8 cellular contexts compared by ENCODE assay signal in the genomic region with DNA sequence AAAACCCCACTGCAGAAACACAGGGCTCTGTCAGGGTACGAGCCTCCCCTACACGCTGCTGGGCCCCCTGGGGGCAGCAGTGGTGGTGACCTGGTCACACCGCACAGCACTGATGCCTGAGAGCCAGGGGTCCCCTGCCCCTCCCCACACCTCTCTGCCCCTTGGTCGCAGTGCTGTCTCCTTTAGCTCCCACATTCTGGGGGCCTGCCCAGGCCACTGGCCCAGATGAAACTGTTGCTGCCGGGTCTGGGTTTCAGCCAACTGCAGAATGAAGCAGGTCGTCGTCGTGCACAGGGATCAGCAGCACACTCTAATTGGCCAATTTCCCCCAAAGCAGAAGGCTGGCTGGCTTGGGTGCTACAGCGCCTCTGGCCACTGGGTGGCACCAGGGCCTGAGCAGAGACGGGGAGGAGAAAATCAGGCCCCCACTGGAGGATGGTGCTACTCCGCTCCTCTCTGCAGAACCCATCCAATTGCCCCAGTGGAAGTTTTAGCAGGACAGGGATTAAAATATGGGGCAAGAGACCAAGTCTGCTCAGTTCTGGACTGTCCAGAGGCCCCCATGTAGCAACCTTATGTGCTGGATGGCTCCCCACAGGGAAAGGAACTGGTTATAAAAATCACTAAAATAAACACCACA. TPM values are rescaled to one million over a fixed set of nuclear protein-coding genes. Genes with fewer than 3 reads are reported as not detected.
DNase-seq lines count a peak whose midpoint lies in the region; ATAC-seq and TF ChIP-seq lines count a peak whose summit lies in the region.

No MANE protein-coding gene starts in this region.

- H3K27me3 ChIP-seq in smooth muscle cell (ENCODE audit: low read depth), result no peaks in the 10 kb centered on the region

- TF ChIP-seq CTCF in GM12874 (IDR thresholded peaks at IDR 0.05; ENCODE audit: insufficient read depth, low read depth, low read length), result peak; percentile 97
- peak; percentile 95 for TF ChIP-seq CTCF in VCaP (conservative IDR thresholded peaks at IDR 0.05)
- peak; percentile 75 for TF ChIP-seq CTCF in MCF 10A (IDR thresholded peaks at IDR 0.05; ENCODE audit: unreplicated experiment)
- TF ChIP-seq CTCF in smooth muscle cell (IDR thresholded peaks at IDR 0.05; ENCODE audit: borderline replicate concordance, insufficient read depth, poor library complexity, severe bottlenecking), result peak; percentile 65

- H3K4me3 ChIP-seq in smooth muscle cell, result no peak overlapping the region

- CTCF ChIA-PET in MCF 10A (lab: Yijun Ruan, JAX), result interaction anchor here (0.6 to 7.5 kb wide), 25 partner anchors 9 to 310 kb away, joined by 3 to 54 read pairs (median 4); a partner anchor contains a TSS

- peak; percentile 72 for DNase-seq in NCI-H2107 treated with DMSO at 0.1 percent for 48 hours (lab: John Stamatoyannopoulos, UW; ENCODE audit: unreplicated experiment)
- DNase-seq in MCF 10A (ENCODE audit: unreplicated experiment), result peak; percentile 67
- DNase-seq in iPS-NIHi7 (ENCODE audit: extremely low spot score), result peak; percentile 94
- DNase-seq in smooth muscle cell (lab: John Stamatoyannopoulos, UW; ENCODE audit: unreplicated experiment), result peak; percentile 42

- no TSS peak for BruUV-seq in MCF 10A (replicated peaks; lab: Mats Ljungman, UMichigan)

- peak overlapping the region; percentile 75 for H3K4me2 ChIP-seq in smooth muscle cell

- H3K4me3 Mint-ChIP-seq in MCF 10A (ENCODE audit: unreplicated experiment), result no peak overlapping the region

- no peak overlapping the region for H3K27ac Mint-ChIP-seq in MCF 10A (ENCODE audit: low read depth, unreplicated experiment)

- intact Hi-C loops in MCF 10A (cut with micrococcal nuclease), result loop anchor here (1.0 kb wide), 1 partner anchor 109 kb away; no protein-coding TSS in a partner anchor

- no peaks in the 10 kb centered on the region for H3K4me1 Mint-ChIP-seq in MCF 10A (ENCODE audit: insufficient read depth, unreplicated experiment)

- no peaks in the 10 kb centered on the region for H3K9me3 ChIP-seq in smooth muscle cell (replicated peaks; ENCODE audit: low read depth)

- H3K9me3 Mint-ChIP-seq in MCF 10A (ENCODE audit: unreplicated experiment), result no peaks in the 10 kb centered on the region

- H3K27me3 Mint-ChIP-seq in MCF 10A (ENCODE audit: insufficient read depth, unreplicated experiment), result no peaks in the 10 kb centered on the region

- peaks cover 20% of the 10 kb centered on the region for H3K4me1 ChIP-seq in smooth muscle cell (ENCODE audit: low read depth)

- no peak overlapping the region for H2AFZ ChIP-seq in smooth muscle cell (ENCODE audit: low read depth)

- H4K20me1 ChIP-seq in smooth muscle cell (ENCODE audit: low read depth), result peaks cover 58% of the 10 kb centered on the region

- peak; percentile 71 for ATAC-seq in HG02870 (IDR thresholded peaks at IDR 0.05; ENCODE audit: unreplicated experiment)
- no peak for ATAC-seq in HG03025 (IDR thresholded peaks at IDR 0.05; ENCODE audit: low FRiP score, unreplicated experiment)

- peak overlapping the region; percentile 81 for H3K27ac ChIP-seq in VCaP
- peak overlapping the region; percentile 68 for H3K27ac ChIP-seq in smooth muscle cell (ENCODE audit: low read depth)

- peaks cover 5% of the 10 kb centered on the region for H3K36me3 ChIP-seq in smooth muscle cell (ENCODE audit: low read depth)

- WGBS in smooth muscle cell (ENCODE audit: low lambda C conversion rate), result 20% methylated on average over 11 of the region's 11 CpGs

- peaks cover 70% of the 10 kb centered on the region for H3K36me3 Mint-ChIP-seq in MCF 10A (ENCODE audit: insufficient read depth, unreplicated experiment)

- H3K9ac ChIP-seq in smooth muscle cell (ENCODE audit: low read depth), result no peak overlapping the region

- H3K79me2 ChIP-seq in smooth muscle cell (ENCODE audit: low read depth), result peaks cover 2% of the 10 kb centered on the region

- POLR2A ChIA-PET in MCF 10A (lab: Yijun Ruan, JAX), result interaction anchor here (0.6 to 5.8 kb wide), 10 partner anchors 10 to 632 kb away, joined by 3 to 36 read pairs (median 4); no protein-coding TSS in a partner anchor

- peaks cover 25% of the 10 kb centered on the region for H3F3A ChIP-seq in smooth muscle cell (ENCODE audit: low read depth)

RNA-seq across cellular contexts. Expression of a gene that starts 26.1 kb away (rescaled TPM):
- total RNA-seq in MCF 10A (2022), result 36.8 and 40.7 TPM in 2 replicates
- 24.6 and 25.8 TPM in 2 replicates for total RNA-seq in smooth muscle cell
- 14.4 and 16.0 TPM in 2 replicates for polyA plus RNA-seq in smooth muscle cell

RNA-seq across cellular contexts. Expression of a gene that starts 37.8 kb away (rescaled TPM):
- 31.6 and 36.4 TPM in 2 replicates for total RNA-seq in MCF 10A (2022)
- total RNA-seq in smooth muscle cell, result 23.5 and 34.8 TPM in 2 replicates
- 13.9 and 20.8 TPM in 2 replicates for polyA plus RNA-seq in smooth muscle cell

RNA-seq across cellular contexts. Expression of a gene that starts 38.5 kb away (rescaled TPM):
- 10.8 and 12.8 TPM in 2 replicates for total RNA-seq in MCF 10A (2022)
- 9.1 and 9.5 TPM in 2 replicates for total RNA-seq in smooth muscle cell
- polyA plus RNA-seq in smooth muscle cell, result 6.8 and 12.5 TPM in 2 replicates

RNA-seq across cellular contexts. Expression of a gene that starts 52.3 kb away (rescaled TPM):
- total RNA-seq in MCF 10A (2022) (0.07 TPM in 1 of 2 replicates, not detected in the other), smooth muscle cell (32.4 and 32.5 TPM in 2 replicates)
- 92.5 and 96.7 TPM in 2 replicates for polyA plus RNA-seq in smooth muscle cell

Comparison
In these comparisons a context has a peak if more than half of its experiments do, and no peak if none do; other contexts are left out.
1. DNase-seq: peak in every context shown above with its lines; median percentile 94 in iPS-NIHi7; 72 in NCI-H2107 treated with DMSO at 0.1 percent for 48 hours; 67 in MCF 10A; 42 in smooth muscle cell.